15 cellular contexts compared by ENCODE assay signal in the genomic region with DNA sequence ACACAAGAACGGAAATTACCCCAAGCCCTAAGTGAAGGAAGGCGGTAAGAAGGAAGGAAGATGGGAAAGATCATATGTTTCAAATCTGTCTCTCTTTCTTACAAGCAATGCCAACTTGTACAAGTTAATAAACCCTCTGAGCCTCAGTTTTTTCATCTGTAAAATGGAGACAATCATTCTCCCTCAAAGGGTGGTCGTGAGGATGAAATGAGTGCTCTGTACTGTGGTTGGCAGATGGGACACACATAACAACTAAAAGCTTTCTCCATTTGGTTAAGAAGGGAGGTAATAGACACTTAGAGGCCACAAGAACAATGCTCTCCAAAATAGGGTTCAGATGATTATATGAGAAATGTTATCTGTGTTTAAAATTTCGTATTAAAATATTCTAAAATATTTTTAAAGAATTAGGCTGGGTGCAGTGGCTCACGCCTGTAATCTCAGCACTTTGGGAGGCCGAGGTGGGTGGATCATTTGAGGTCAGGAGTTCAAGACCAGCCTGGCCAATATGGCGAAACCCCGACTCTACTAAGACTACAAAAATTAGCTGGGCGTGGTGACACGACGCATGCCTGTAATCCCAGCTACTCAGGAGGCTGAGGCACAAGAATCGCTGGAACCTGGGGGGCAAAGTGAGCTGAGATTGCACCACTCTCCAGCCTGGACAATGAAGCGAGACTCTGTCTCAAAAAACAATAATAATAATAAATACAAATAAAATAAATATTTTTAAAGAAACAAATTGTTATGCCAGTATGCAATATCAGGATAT.
DNase-seq lines count a peak whose midpoint lies in the region; ATAC-seq and TF ChIP-seq lines count a peak whose summit lies in the region.
"Had no signal": no experiment of that assay in that cellular context is flagged by ENCODE, and none has a peak within 500 bp of the region (broad histone marks: within the 10 kb centered on the region; RNA-seq: fewer than 3 reads in every experiment).

No MANE protein-coding gene starts in this region.

- CTCF ChIA-PET in A673 (lab: Charles Lee) (no interaction called here), IMR-90 (lab: Yijun Ruan, JAX) (no interaction called here)

- H3K27ac ChIP-seq in A673 (ENCODE audit: low read depth, low read length, poor library complexity, severe bottlenecking) (peak overlapping the region; percentile 97), IMR-90 (ENCODE audit: insufficient read depth, low read length) (peak overlapping the region; percentile 81; the same call in 1 of the 2 replicates), rectal smooth muscle tissue (ENCODE audit: low read depth, low read length) (peak overlapping the region; percentile 78)

- H3K9me3 Mint-ChIP-seq in endothelial cell (ENCODE audit: unreplicated experiment), result no peaks in the 10 kb centered on the region
- H3K9me3 Mint-ChIP-seq: neural crest cell; T-helper 1 cell treated with Interleukin-12 subunit alpha and Interleukin-12 subunit beta and Interleukin-4 antibody, amounts not matched to agents 30 μg/mL and 1 μg/mL, for 36 hours had no signal

- peak overlapping the region; percentile 61 for H2AK5ac ChIP-seq in IMR-90 (ENCODE audit: low read depth, low read length)

- H3K9me3 ChIP-seq in A673 (ENCODE audit: low read depth, low read length, poor library complexity, severe bottlenecking), result no peaks in the 10 kb centered on the region
- no peaks in the 10 kb centered on the region for H3K9me3 ChIP-seq in IMR-90 (ENCODE audit: control insufficient read depth, insufficient read depth, low read length)

- H3K56ac ChIP-seq in IMR-90 (ENCODE audit: extremely low read depth, insufficient read depth, low read length), result peak overlapping the region; percentile 68; the same call in 1 of the 2 replicates

- H3K4me2 ChIP-seq in IMR-90 (ENCODE audit: low read depth, low read length), result peak overlapping the region; percentile 97

- H3K4me3 ChIP-seq in A673 (ENCODE audit: low read depth, low read length, poor library complexity, severe bottlenecking) (peak overlapping the region; percentile 4), IMR-90 (ENCODE audit: insufficient read depth, low read depth, low read length) (no peak overlapping the region), rectal smooth muscle tissue (ENCODE audit: low read length) (no peak overlapping the region)

- TF ChIP-seq RAD21 in IMR-90 (IDR thresholded peaks at IDR 0.05; ENCODE audit: low read length), result no peak

- peak overlapping the region; percentile 7 to 59; a peak in 3 of 4 replicates for H4K8ac ChIP-seq in IMR-90 (ENCODE audit: low read depth in 2 of 2, low read length in 2 of 2)

- H3K27me3 ChIP-seq in A673 (replicated peaks; ENCODE audit: insufficient read depth, low read depth, low read length, poor library complexity), result no peaks in the 10 kb centered on the region
- H3K27me3 ChIP-seq in IMR-90 (ENCODE audit: control insufficient read depth, insufficient read depth, low read length), result no peaks in the 10 kb centered on the region
- H3K27me3 ChIP-seq in rectal smooth muscle tissue (ENCODE audit: control insufficient read depth, insufficient read depth, low read length), result no peaks in the 10 kb centered on the region

- TF ChIP-seq CTCF in A673 (conservative IDR thresholded peaks at IDR 0.05; ENCODE audit: low read depth, low read length) (no peak), IMR-90 (conservative IDR thresholded peaks at IDR 0.05; ENCODE audit: low read depth, low read length) (no peak), endothelial cell (IDR thresholded peaks at IDR 0.05; ENCODE audit: unreplicated experiment) (no peak)

- ATAC-seq in IMR-90 (ENCODE audit: low read depth), result no peak

- POLR2A ChIA-PET in A673 (lab: Charles Lee; ENCODE audit: low non-redundant PET), result no interaction called here
- POLR2A ChIA-PET in IMR-90 (lab: Charles Lee; ENCODE audit: unreplicated experiment), result no interaction called here

- H3K18ac ChIP-seq in IMR-90 (ENCODE audit: low read depth, low read length), result peak overlapping the region; percentile 97

- peak overlapping the region; percentile 95 for H3K27ac Mint-ChIP-seq in endothelial cell (ENCODE audit: unreplicated experiment)
- H3K27ac Mint-ChIP-seq: T-helper 1 cell treated with Interleukin-12 subunit alpha and Interleukin-12 subunit beta and Interleukin-4 antibody, amounts not matched to agents 30 μg/mL and 1 μg/mL, for 36 hours had no signal

- peak overlapping the region; percentile 2 for H3K4ac ChIP-seq in IMR-90 (ENCODE audit: low read depth, low read length)

- H2AK9ac ChIP-seq in IMR-90 (replicated peaks; ENCODE audit: low read depth, low read length, poor library complexity), result no peak overlapping the region

- peak overlapping the region; percentile 87 for H2BK5ac ChIP-seq in IMR-90 (ENCODE audit: low read depth, low read length, poor library complexity, severe bottlenecking)

- H3K4me1 Mint-ChIP-seq in endothelial cell (ENCODE audit: unreplicated experiment), result peaks cover 57% of the 10 kb centered on the region

- peaks cover 43% of the 10 kb centered on the region; the same call in 1 of the 2 replicates for H4K20me1 ChIP-seq in IMR-90 (ENCODE audit: insufficient read depth, low read length)

- intact Hi-C loops in A673 (cut with micrococcal nuclease; ENCODE audit: unreplicated experiment), result no loop called here
- intact Hi-C loops in IMR-90 (cut with micrococcal nuclease), result no loop called here

- H3K36me3 ChIP-seq in A673 (ENCODE audit: insufficient read depth, low read length, poor library complexity, severe bottlenecking), result no peaks in the 10 kb centered on the region
- H3K36me3 ChIP-seq in IMR-90 (ENCODE audit: control insufficient read depth, insufficient read depth, low read length), result peaks cover 3% of the 10 kb centered on the region; the same call in 1 of the 2 replicates
- no peaks in the 10 kb centered on the region for H3K36me3 ChIP-seq in rectal smooth muscle tissue (ENCODE audit: control insufficient read depth, insufficient read depth, low read length)

- peaks cover 25% of the 10 kb centered on the region for H3K9me1 ChIP-seq in IMR-90 (ENCODE audit: insufficient read depth, low read length)

- DNase-seq in A673 (ENCODE audit: low spot score) (no peak), IMR-90 (no peak), endothelial cell (ENCODE audit: low spot score) (no peak), middle frontal gyrus (ENCODE audit: extremely low spot score, low spot score) (no peak), COR-L47 (lab: John Stamatoyannopoulos, UW) (no peak), NCI-H774 (lab: John Stamatoyannopoulos, UW) (no peak)
- DNase-seq in stimulated activated CD4-positive, alpha-beta T cell treated with anti-CD3 and anti-CD28 coated beads, Interleukin-4, amount 100 ng/mL, for 4 hours, result no peak
- DNase-seq: activated T-cell treated with anti-CD3 and anti-CD28 coated beads, Interleukin-2, amount 50 U/mL, for 48 hours; AML-193; DND-41; effector CD8-positive, alpha-beta T cell; NCI-H1105 had no signal

- peak overlapping the region; percentile 63; the same call in 1 of the 2 replicates for H2BK20ac ChIP-seq in IMR-90 (ENCODE audit: low read depth, low read length)

- in situ Hi-C loops in IMR-90 (cut with MboI; ENCODE audit: low sequenced_read_pairs), result no loop called here

- no peak overlapping the region for H3K4me3 Mint-ChIP-seq in endothelial cell (ENCODE audit: unreplicated experiment)
- H3K4me3 Mint-ChIP-seq: neural crest cell; T-helper 1 cell treated with Interleukin-12 subunit alpha and Interleukin-12 subunit beta and Interleukin-4 antibody, amounts not matched to agents 30 μg/mL and 1 μg/mL, for 36 hours had no signal

- H2BK15ac ChIP-seq in IMR-90 (ENCODE audit: low read depth, low read length), result peak overlapping the region; percentile 23; the same call in 2 of the 3 replicates

- 0 out of 2 replicates have a peak overlapping the region, but pooled peaks have one; percentile 48 for H4K91ac ChIP-seq in IMR-90 (ENCODE audit: insufficient read depth, low read depth, low read length)

- peak overlapping the region; percentile 72 for H3K14ac ChIP-seq in IMR-90 (replicated peaks; ENCODE audit: low read depth, low read length)

- no peak for TF ChIP-seq POLR2A in IMR-90 (IDR thresholded peaks at IDR 0.05; ENCODE audit: low read depth, low read length)

- H2AFZ ChIP-seq in IMR-90 (replicated peaks; ENCODE audit: low read length, poor library complexity), result no peak overlapping the region

- WGBS in IMR-90 (ENCODE audit: extremely low coverage in 2 of 2, insufficient read length in 1 of 2), 2 experiments, result 96% methylated on average over 3 of the region's 13 CpGs; no CpG with 5 or more reads in 1 of the 2 experiments

- H4K5ac ChIP-seq in IMR-90 (ENCODE audit: low read depth, low read length), result peak overlapping the region; percentile 85

- peak overlapping the region; percentile 55; the same call in 1 of the 2 replicates for H3K23ac ChIP-seq in IMR-90 (ENCODE audit: low read depth, low read length)

- H3K4me1 ChIP-seq in A673 (ENCODE audit: insufficient read depth, low read length, poor library complexity, severe bottlenecking) (peaks cover 88% of the 10 kb centered on the region), IMR-90 (ENCODE audit: control insufficient read depth, insufficient read depth, low read length) (peaks cover 25% of the 10 kb centered on the region), rectal smooth muscle tissue (ENCODE audit: control insufficient read depth, insufficient read depth, low read length) (peaks cover 55% of the 10 kb centered on the region)

- peaks cover 35% of the 10 kb centered on the region for H3K36me3 Mint-ChIP-seq in endothelial cell (ENCODE audit: low read depth, unreplicated experiment)

- peaks cover 32 to 79% of the 10 kb centered on the region in 2 experiments for H3K79me1 ChIP-seq in IMR-90 (ENCODE audit: low read depth in 1 of 2, low read length in 2 of 2)

- H3K9ac ChIP-seq in IMR-90 (ENCODE audit: low read depth, low read length) (peak overlapping the region; percentile 38; the same call in 1 of the 2 replicates), rectal smooth muscle tissue (ENCODE audit: low read length) (no peak overlapping the region)

- H2BK120ac ChIP-seq in IMR-90 (ENCODE audit: low read depth, low read length), result peak overlapping the region; percentile 12; the same call in 1 of the 2 replicates

- dilution Hi-C loops in IMR-90 (cut with HindIII; ENCODE audit: low sequenced_read_pairs, unreplicated experiment), result no loop called here

- TSS peak; percentile 14 for BruUV-seq in A673 (replicated peaks; lab: Mats Ljungman, UMichigan)
- no TSS peak for BruUV-seq in IMR-90 (replicated peaks; lab: Mats Ljungman, UMichigan)

- H3K27me3 Mint-ChIP-seq in endothelial cell (ENCODE audit: unreplicated experiment), result peaks cover 2% of the 10 kb centered on the region

TF ChIP-seq in IMR-90, 13 proteins besides CTCF, POLR2A, EP300 and RAD21 (continues in another document):
- TF ChIP-seq MAZ (IDR thresholded peaks at IDR 0.05; ENCODE audit: borderline replicate concordance, low read depth, low read length) (no peak), SMC3 (IDR thresholded peaks at IDR 0.05; ENCODE audit: low read depth, low read length) (no peak), NFE2L2 (IDR thresholded peaks at IDR 0.05; ENCODE audit: low read depth, low read length) (no peak)
